ENCODE assay signal across 1 cellular context in the genomic region with DNA sequence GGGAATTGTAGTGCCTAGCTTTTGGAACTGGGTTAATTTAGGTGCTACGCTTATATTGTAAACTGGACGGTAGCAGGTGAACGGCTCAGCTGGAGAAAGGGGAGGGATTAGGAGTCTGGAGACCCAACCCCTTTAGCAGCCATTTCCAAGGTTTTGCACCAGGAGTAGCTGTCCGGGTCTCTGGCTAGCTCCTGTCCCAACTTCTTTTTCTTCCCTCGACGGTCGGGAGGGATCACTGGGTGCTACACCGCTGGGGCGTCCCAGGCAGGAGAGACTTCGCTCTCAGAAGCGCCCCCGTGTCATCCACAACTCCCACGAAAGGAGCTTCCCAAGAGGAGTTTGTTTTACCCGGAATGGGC.
TF ChIP-seq lines count a peak whose summit lies in the region.

No MANE protein-coding gene starts in this region.

TF ChIP-seq in WTC11, 78 proteins besides CTCF, POLR2A, EP300 and RAD21 (continued from another document):
- TF ChIP-seq NFATC4 (CRISPR knock-in tag; IDR thresholded peaks at IDR 0.05) (no peak), ZNF416 (CRISPR knock-in tag; IDR thresholded peaks at IDR 0.05) (no peak), NR2C2 (CRISPR knock-in tag; IDR thresholded peaks at IDR 0.05) (no peak), SMAD4 (CRISPR knock-in tag; IDR thresholded peaks at IDR 0.05) (no peak)
